ENCODE assay signal across 1 cellular context in the genomic region with DNA sequence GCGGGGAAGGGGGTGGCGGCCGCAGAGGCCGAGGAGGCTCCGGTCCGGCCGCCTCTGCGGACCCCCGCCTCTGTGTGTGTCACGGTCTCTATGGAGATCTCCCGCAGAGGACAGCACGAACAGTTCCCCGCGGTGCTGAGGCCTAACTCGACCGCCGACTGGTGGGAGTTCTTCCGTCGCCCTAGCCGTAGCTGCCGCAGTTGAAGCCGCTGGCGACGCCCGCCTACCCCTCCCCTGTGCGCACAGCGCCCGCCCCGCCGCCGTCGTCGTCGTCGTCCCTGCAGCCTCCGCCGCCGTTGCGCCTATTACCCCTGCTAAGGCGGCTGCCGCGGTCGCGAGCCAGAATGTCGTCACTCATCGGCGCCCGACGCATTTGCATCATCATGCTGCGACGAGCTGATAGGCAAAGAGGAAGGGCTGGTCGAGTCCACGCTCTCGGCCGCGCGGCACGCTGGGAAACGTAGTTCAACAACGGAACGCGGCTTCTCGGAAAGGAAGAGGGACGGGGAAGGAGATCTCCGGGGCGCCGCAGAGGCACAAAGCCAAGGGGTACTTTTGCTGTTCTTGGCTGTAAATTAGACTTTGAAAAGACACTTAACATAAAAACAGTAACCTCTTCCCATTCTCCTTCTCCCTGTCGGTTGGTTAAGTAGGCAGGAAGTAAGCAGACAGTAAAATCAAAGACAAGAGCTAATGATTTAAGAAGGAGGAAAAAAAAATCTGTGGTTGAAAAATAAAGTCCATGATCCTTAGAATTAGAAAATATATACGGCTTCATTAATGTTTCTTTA.
TF ChIP-seq lines count a peak whose summit lies in the region.

TSS of gene NUP153 (minus strand) at position 346 of the 791 bp plus-strand sequence. CDS start 538 bp downstream, outside the sequence.

TF ChIP-seq in HepG2, 621 proteins besides CTCF, POLR2A, EP300 and RAD21 (continued from another document and continues in another):
- TF ChIP-seq BORCS8-MEF2B (CRISPR knock-in tag; IDR thresholded peaks at IDR 0.05) (peak; percentile 62), ZNF562 (CRISPR knock-in tag; IDR thresholded peaks at IDR 0.05; ENCODE audit: borderline replicate concordance) (no peak), ELF4 (CRISPR knock-in tag; IDR thresholded peaks at IDR 0.05; ENCODE audit: borderline replicate concordance) (peak; percentile 98), EED (CRISPR knock-in tag; IDR thresholded peaks at IDR 0.05) (no peak; the same call in 1 of the 2 replicates), HNRNPUL1 (IDR thresholded peaks at IDR 0.05; ENCODE audit: low read depth, low read length) (no peak), ZFX (CRISPR knock-in tag; IDR thresholded peaks at IDR 0.05; ENCODE audit: low read depth) (peak; percentile 95), ZNF143 (CRISPR knock-in tag; IDR thresholded peaks at IDR 0.05) (peak; percentile 100), CSRNP1 (CRISPR knock-in tag; IDR thresholded peaks at IDR 0.05) (no peak), BRCA1 (CRISPR knock-in tag; IDR thresholded peaks at IDR 0.05) (peak; percentile 97), ZNF800 (CRISPR knock-in tag; IDR thresholded peaks at IDR 0.05) (peak; percentile 83; the same call in 1 of the 2 replicates), EHMT2 (IDR thresholded peaks at IDR 0.05; ENCODE audit: borderline replicate concordance, low read depth, low read length) (peak; percentile 58; the same call in 1 of the 2 replicates), SIN3B (IDR thresholded peaks at IDR 0.05; ENCODE audit: low read length) (peak; percentile 84), ZNF280B (CRISPR knock-in tag; IDR thresholded peaks at IDR 0.05; ENCODE audit: borderline replicate concordance) (peak; percentile 52; the same call in 1 of the 2 replicates), ZNF235 (CRISPR knock-in tag; IDR thresholded peaks at IDR 0.05; ENCODE audit: borderline replicate concordance) (no peak), YEATS2 (CRISPR knock-in tag; IDR thresholded peaks at IDR 0.05; ENCODE audit: borderline replicate concordance) (peak; percentile 96), GATAD1 (CRISPR knock-in tag; IDR thresholded peaks at IDR 0.05) (peak; percentile 100), KLF6 (CRISPR knock-in tag; IDR thresholded peaks at IDR 0.05) (peak; percentile 82), ZNF510 (CRISPR knock-in tag; IDR thresholded peaks at IDR 0.05; ENCODE audit: low read depth) (peak; percentile 57; the same call in 1 of the 2 replicates), ZNF33A (CRISPR knock-in tag; IDR thresholded peaks at IDR 0.05; ENCODE audit: borderline replicate concordance) (no peak), MLLT10 (CRISPR knock-in tag; IDR thresholded peaks at IDR 0.05) (no peak), UBTF (CRISPR knock-in tag; IDR thresholded peaks at IDR 0.05) (peak; percentile 90), SALL1 (CRISPR knock-in tag; IDR thresholded peaks at IDR 0.05) (peak; percentile 88; the same call in 1 of the 2 replicates), ZBTB4 (CRISPR knock-in tag; IDR thresholded peaks at IDR 0.05; ENCODE audit: borderline replicate concordance) (no peak; the same call in 1 of the 2 replicates), HMGA1 (CRISPR knock-in tag; conservative IDR thresholded peaks at IDR 0.05) (no peak), TRIM24 (CRISPR knock-in tag; IDR thresholded peaks at IDR 0.05) (no peak), MLXIP (CRISPR knock-in tag; IDR thresholded peaks at IDR 0.05; ENCODE audit: borderline replicate concordance) (no peak; the same call in 1 of the 2 replicates), ZNF7 (CRISPR knock-in tag; IDR thresholded peaks at IDR 0.05) (no peak; the same call in 1 of the 2 replicates), ZFY (CRISPR knock-in tag; IDR thresholded peaks at IDR 0.05) (peak; percentile 97), ARNTL (CRISPR knock-in tag; IDR thresholded peaks at IDR 0.05) (0 out of 2 replicates have a peak, but pooled peaks have one; percentile 45)
- TF ChIP-seq, protein P1, sequence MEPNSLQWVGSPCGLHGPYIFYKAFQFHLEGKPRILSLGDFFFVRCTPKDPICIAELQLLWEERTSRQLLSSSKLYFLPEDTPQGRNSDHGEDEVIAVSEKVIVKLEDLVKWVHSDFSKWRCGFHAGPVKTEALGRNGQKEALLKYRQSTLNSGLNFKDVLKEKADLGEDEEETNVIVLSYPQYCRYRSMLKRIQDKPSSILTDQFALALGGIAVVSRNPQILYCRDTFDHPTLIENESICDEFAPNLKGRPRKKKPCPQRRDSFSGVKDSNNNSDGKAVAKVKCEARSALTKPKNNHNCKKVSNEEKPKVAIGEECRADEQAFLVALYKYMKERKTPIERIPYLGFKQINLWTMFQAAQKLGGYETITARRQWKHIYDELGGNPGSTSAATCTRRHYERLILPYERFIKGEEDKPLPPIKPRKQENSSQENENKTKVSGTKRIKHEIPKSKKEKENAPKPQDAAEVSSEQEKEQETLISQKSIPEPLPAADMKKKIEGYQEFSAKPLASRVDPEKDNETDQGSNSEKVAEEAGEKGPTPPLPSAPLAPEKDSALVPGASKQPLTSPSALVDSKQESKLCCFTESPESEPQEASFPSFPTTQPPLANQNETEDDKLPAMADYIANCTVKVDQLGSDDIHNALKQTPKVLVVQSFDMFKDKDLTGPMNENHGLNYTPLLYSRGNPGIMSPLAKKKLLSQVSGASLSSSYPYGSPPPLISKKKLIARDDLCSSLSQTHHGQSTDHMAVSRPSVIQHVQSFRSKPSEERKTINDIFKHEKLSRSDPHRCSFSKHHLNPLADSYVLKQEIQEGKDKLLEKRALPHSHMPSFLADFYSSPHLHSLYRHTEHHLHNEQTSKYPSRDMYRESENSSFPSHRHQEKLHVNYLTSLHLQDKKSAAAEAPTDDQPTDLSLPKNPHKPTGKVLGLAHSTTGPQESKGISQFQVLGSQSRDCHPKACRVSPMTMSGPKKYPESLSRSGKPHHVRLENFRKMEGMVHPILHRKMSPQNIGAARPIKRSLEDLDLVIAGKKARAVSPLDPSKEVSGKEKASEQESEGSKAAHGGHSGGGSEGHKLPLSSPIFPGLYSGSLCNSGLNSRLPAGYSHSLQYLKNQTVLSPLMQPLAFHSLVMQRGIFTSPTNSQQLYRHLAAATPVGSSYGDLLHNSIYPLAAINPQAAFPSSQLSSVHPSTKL (CRISPR knock-in tag; IDR thresholded peaks at IDR 0.05): peak; percentile 75
- TF ChIP-seq, protein P2, sequence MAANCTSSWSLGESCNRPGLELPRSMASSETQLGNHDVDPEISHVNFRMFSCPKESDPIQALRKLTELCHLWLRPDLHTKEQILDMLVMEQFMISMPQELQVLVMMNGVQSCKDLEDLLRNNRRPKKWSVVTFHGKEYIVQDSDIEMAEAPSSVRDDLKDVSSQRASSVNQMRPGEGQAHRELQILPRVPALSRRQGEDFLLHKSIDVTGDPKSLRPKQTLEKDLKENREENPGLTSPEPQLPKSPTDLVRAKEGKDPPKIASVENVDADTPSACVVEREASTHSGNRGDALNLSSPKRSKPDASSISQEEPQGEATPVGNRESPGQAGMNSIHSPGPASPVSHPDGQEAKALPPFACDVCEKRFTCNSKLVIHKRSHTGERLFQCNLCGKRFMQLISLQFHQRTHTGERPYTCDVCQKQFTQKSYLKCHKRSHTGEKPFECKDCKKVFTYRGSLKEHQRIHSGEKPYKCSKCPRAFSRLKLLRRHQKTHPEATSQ (CRISPR knock-in tag; IDR thresholded peaks at IDR 0.05; ENCODE audit: borderline replicate concordance): peak; percentile 70; the same call in 1 of the 2 replicates
